In genomic region chr21:28482657-28483056, GRCh38 we compare ENCODE assay signal across 19 cellular contexts.
"Had no signal": no experiment of that assay in that cellular context is flagged by ENCODE, and none has a peak within 500 bp of the region (broad histone marks: within the 10 kb centered on the region; RNA-seq: fewer than 3 reads in every experiment).

No MANE protein-coding gene starts in this region.

- H3K9me3 ChIP-seq: adrenal gland, colonic mucosa, gastrocnemius medialis, left lung, prostate gland, right atrium auricular region, tibial nerve, uterus had no signal

- DNase-seq: activated CD4-positive, alpha-beta T cell treated with anti-CD3 and anti-CD28 coated beads for 36 hours; activated CD4-positive, alpha-beta T cell treated with anti-CD3 and anti-CD28 coated beads, Interleukin-2, amount 50 U/mL, for 48 hours; activated gamma-delta T cell; adrenal gland; central memory CD4-positive, alpha-beta T cell; colonic mucosa; endodermal cell; gastrocnemius medialis; head of caudate nucleus; kidney; left lung; nephron progenitor cell; stimulated activated naive CD8-positive, alpha-beta T cell treated with anti-CD3 and anti-CD28 coated beads, Interleukin-15, Interleukin-2, amounts not matched to agents 100 U/mL and 50 U/mL, for 24 hours; substantia nigra; uterus had no signal

- ATAC-seq: activated CD4-positive, alpha-beta T cell treated with anti-CD3 and anti-CD28 coated beads for 36 hours; gastrocnemius medialis; left lung; stimulated activated naive CD8-positive, alpha-beta T cell treated with anti-CD3 and anti-CD28 coated beads, Interleukin-15, Interleukin-2, amounts not matched to agents 100 U/mL and 50 U/mL, for 24 hours; WTC11 had no signal

- H3K27ac ChIP-seq: adrenal gland, colonic mucosa, gastrocnemius medialis, left lung, prostate gland, right atrium auricular region, tibial nerve, uterus had no signal

- H3K27me3 ChIP-seq: adrenal gland, colonic mucosa, gastrocnemius medialis, left lung, right atrium auricular region, tibial nerve, uterus had no signal

- H3K4me1 ChIP-seq: adrenal gland, colonic mucosa, gastrocnemius medialis, left lung, prostate gland, right atrium auricular region, tibial nerve, uterus had no signal

- H3K36me3 ChIP-seq: adrenal gland, colonic mucosa, gastrocnemius medialis, left lung, prostate gland, right atrium auricular region, tibial nerve, uterus had no signal

- H3K4me3 ChIP-seq: adrenal gland, colonic mucosa, gastrocnemius medialis, left lung, prostate gland, right atrium auricular region, tibial nerve, uterus had no signal

- FAIRE-seq: kidney had no signal
